ENCODE assay signal across 1 cellular context in the genomic region with DNA sequence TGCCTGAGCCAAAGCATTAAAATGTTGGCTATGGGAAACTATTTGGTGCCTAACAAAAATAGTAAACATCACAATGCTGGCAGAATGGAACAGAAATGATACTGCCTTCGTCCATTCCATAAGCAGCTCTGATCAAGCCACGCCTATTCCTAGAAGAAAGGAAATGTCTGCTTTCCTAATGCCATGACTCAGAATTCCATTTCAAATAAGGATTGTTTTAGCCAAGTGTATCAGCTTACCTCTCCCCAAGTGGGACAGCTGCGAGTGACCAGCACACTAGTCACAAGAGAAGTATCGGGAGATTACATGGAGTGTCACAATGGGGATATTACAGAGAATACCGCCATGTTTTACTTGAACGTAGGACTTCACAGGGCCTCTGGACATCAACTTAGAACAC.
TF ChIP-seq lines count a peak whose summit lies in the region.

No MANE protein-coding gene starts in this region.

TF ChIP-seq in HCT116, 20 proteins besides CTCF, POLR2A, EP300 and RAD21 (continued from another document):
- TF ChIP-seq, protein P1, sequence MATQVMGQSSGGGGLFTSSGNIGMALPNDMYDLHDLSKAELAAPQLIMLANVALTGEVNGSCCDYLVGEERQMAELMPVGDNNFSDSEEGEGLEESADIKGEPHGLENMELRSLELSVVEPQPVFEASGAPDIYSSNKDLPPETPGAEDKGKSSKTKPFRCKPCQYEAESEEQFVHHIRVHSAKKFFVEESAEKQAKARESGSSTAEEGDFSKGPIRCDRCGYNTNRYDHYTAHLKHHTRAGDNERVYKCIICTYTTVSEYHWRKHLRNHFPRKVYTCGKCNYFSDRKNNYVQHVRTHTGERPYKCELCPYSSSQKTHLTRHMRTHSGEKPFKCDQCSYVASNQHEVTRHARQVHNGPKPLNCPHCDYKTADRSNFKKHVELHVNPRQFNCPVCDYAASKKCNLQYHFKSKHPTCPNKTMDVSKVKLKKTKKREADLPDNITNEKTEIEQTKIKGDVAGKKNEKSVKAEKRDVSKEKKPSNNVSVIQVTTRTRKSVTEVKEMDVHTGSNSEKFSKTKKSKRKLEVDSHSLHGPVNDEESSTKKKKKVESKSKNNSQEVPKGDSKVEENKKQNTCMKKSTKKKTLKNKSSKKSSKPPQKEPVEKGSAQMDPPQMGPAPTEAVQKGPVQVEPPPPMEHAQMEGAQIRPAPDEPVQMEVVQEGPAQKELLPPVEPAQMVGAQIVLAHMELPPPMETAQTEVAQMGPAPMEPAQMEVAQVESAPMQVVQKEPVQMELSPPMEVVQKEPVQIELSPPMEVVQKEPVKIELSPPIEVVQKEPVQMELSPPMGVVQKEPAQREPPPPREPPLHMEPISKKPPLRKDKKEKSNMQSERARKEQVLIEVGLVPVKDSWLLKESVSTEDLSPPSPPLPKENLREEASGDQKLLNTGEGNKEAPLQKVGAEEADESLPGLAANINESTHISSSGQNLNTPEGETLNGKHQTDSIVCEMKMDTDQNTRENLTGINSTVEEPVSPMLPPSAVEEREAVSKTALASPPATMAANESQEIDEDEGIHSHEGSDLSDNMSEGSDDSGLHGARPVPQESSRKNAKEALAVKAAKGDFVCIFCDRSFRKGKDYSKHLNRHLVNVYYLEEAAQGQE (IDR thresholded peaks at IDR 0.05; ENCODE audit: low read depth), result no peak
- TF ChIP-seq SP1 (IDR thresholded peaks at IDR 0.05; ENCODE audit: low read depth) (no peak), SRF (IDR thresholded peaks at IDR 0.05; ENCODE audit: low read depth) (no peak), FOSL1 (IDR thresholded peaks at IDR 0.05; ENCODE audit: low read depth) (no peak), TCF7L2 (IDR thresholded peaks at IDR 0.05; ENCODE audit: borderline replicate concordance, extremely low read depth, insufficient read depth, insufficient read length) (no peak), CEBPB (IDR thresholded peaks at IDR 0.05; ENCODE audit: low read depth) (no peak), POLR2AphosphoS5 (IDR thresholded peaks at IDR 0.05; ENCODE audit: low read depth, low read length) (no peak), CBX3 (IDR thresholded peaks at IDR 0.05; ENCODE audit: low read depth) (no peak), EZH2 (IDR thresholded peaks at IDR 0.05) (no peak), EGR1 (IDR thresholded peaks at IDR 0.05; ENCODE audit: low read depth) (no peak), ZFX (IDR thresholded peaks at IDR 0.05) (no peak)
